8 cellular contexts compared by ENCODE assay signal in the genomic region with DNA sequence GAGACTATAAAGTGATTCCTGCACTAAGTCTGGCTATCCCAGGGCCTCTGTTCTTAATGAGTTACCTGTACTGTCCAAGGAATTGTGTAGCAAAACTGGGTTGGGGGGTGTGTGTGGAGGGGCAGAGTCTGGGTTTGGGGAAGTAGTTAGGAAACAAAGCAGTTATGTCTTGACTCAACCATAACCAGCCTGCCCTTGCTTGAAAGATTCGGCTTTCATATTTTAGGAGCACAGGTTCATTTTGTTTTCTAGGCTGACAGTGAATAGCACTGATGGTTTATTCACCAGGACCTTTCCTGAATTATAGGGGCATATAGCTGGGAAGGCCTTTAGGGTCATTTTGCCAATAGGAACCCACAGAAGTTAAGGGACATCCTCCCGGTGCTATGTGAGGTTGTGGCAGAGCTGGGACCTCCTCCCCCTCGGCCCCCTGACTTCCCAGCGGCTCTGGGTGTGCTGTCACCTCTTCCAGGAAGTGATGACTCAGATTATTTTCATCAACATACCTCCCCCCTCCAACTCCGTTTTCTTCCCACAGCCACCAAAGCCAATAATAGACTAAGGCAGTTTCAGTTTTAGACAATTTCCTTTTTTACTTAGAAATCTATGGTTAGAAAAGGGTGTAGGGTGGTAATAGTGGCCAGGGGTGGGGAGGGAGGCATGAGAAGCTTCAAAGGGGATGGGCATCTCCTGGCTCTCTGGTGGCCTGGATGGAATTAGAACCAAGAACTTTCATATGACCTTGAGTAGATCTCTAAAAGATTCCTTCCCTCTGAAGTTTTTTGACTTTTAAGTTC. TPM values are rescaled to one million over a fixed set of nuclear protein-coding genes. Genes with fewer than 3 reads are reported as not detected.
DNase-seq lines count a peak whose midpoint lies in the region; ATAC-seq, FAIRE-seq and TF ChIP-seq lines count a peak whose summit lies in the region.

No MANE protein-coding gene starts in this region.

- peaks cover 67% of the 10 kb centered on the region for H3K4me1 Mint-ChIP-seq in activated naive CD8-positive, alpha-beta T cell (ENCODE audit: low read depth)
- peaks cover 22% of the 10 kb centered on the region for H3K4me1 Mint-ChIP-seq in Caco-2 (ENCODE audit: low read depth, unreplicated experiment)

- H3K9me3 Mint-ChIP-seq in activated naive CD8-positive, alpha-beta T cell (ENCODE audit: low read depth): no peaks in the 10 kb centered on the region
- no peaks in the 10 kb centered on the region for H3K9me3 Mint-ChIP-seq in Caco-2 (ENCODE audit: unreplicated experiment)

- intact Hi-C loops in Caco-2 (cut with micrococcal nuclease; ENCODE audit: unreplicated experiment): no loop called here

- H3K36me3 Mint-ChIP-seq in activated naive CD8-positive, alpha-beta T cell: no peaks in the 10 kb centered on the region
- H3K36me3 Mint-ChIP-seq in Caco-2 (ENCODE audit: insufficient read depth, unreplicated experiment): no peaks in the 10 kb centered on the region

- peaks cover 18% of the 10 kb centered on the region for H3K4me1 ChIP-seq in Caco-2

- no peak for TF ChIP-seq CTCF in Caco-2 (IDR thresholded peaks at IDR 0.05; ENCODE audit: insufficient read depth in 1 of 2, low read depth in 1 of 2, low read length in 1 of 2, severe bottlenecking in 1 of 2, unreplicated experiment in 1 of 2)

- TF ChIP-seq POLR2A in GM12891 (IDR thresholded peaks at IDR 0.05; ENCODE audit: low read depth, low read length): no peak

- H3K27ac Mint-ChIP-seq in activated naive CD8-positive, alpha-beta T cell: peak overlapping the region; percentile 84
- H3K27ac Mint-ChIP-seq in Caco-2 (ENCODE audit: unreplicated experiment): no peak overlapping the region

- POLR2A ChIA-PET in Caco-2 (lab: Charles Lee): no interaction called here

- no peaks in the 10 kb centered on the region for H3K27me3 ChIP-seq in Caco-2 (replicated peaks; ENCODE audit: control insufficient read depth, insufficient read depth, low read length)

- FAIRE-seq in GM12891 (lab: Jason Lieb, UNC): peak; percentile 90

- no TSS peak for BruUV-seq in Caco-2 (replicated peaks; lab: Mats Ljungman, UMichigan)

- DNase-seq in GM12891 (ENCODE audit: insufficient read length, low spot score) (no peak), SIG-M5 (lab: John Stamatoyannopoulos, UW) (peak; percentile 40), islet precursor cell (peak; percentile 43), NCI-H187 treated with DMSO at 0.1 percent for 48 hours (lab: John Stamatoyannopoulos, UW) (no peak), Caco-2 (no peak)
- peak in 2 of 3 donors; percentile 15 to 39 for DNase-seq in stimulated activated CD4-positive, alpha-beta T cell treated with anti-CD3 and anti-CD28 coated beads, TNF-alpha, amount 100 ng/mL, for 1 hour (ENCODE audit: low read depth in 3 of 3, low spot score in 1 of 3)

- H3K4me3 ChIP-seq in Caco-2 (ENCODE audit: low read depth, low read length): no peak overlapping the region

- ATAC-seq in HG02938 (IDR thresholded peaks at IDR 0.05; ENCODE audit: unreplicated experiment): peak; percentile 44

- H3K4me3 Mint-ChIP-seq in activated naive CD8-positive, alpha-beta T cell: peak overlapping the region; percentile 57
- no peak overlapping the region for H3K4me3 Mint-ChIP-seq in Caco-2 (ENCODE audit: unreplicated experiment)

- CTCF ChIA-PET in Caco-2 (lab: Charles Lee): no interaction called here

- no peaks in the 10 kb centered on the region for H3K9me3 ChIP-seq in Caco-2

- H3K36me3 ChIP-seq in Caco-2 (ENCODE audit: control insufficient read depth, insufficient read depth, low read length): no peaks in the 10 kb centered on the region

- H3K27me3 Mint-ChIP-seq in activated naive CD8-positive, alpha-beta T cell: no peaks in the 10 kb centered on the region
- H3K27me3 Mint-ChIP-seq in Caco-2 (ENCODE audit: insufficient read depth, unreplicated experiment): no peaks in the 10 kb centered on the region

TF ChIP-seq in GM12891, 5 proteins besides CTCF, POLR2A, EP300 and RAD21:
- TF ChIP-seq POU2F2 (IDR thresholded peaks at IDR 0.05; ENCODE audit: low read depth, low read length) (peak; percentile 47; the same call in 1 of the 2 replicates), PAX5 (IDR thresholded peaks at IDR 0.05; ENCODE audit: insufficient read depth, low read length, severe bottlenecking) (no peak)

RNA-seq across cellular contexts. Expression of gene SETBP1, which starts 44.8 kb away (rescaled TPM):
- 3.4 TPM for polyA plus RNA-seq in GM12891 (2012; ENCODE audit: low read depth, missing spikeins)
- total RNA-seq in Caco-2 (2022): 4.0 and 4.6 TPM in 2 replicates

Comparison
In these comparisons a context has a peak if more than half of its experiments do, and no peak if none do; other contexts are left out.
1. DNase-seq: peak in SIG-M5 (single experiment), islet precursor cell (single experiment) and stimulated activated CD4-positive, alpha-beta T cell treated with anti-CD3 and anti-CD28 coated beads, TNF-alpha, amount 100 ng/mL, for 1 hour (2 of 3); none in GM12891 (single experiment), NCI-H187 treated with DMSO at 0.1 percent for 48 hours (single experiment) and Caco-2 (0 of 2).